Comparison of ENCODE assay signal across 8 cellular contexts in genomic region chr20:16580127-16580526, GRCh38.
DNase-seq lines count a peak whose midpoint lies in the region; ATAC-seq lines count a peak whose summit lies in the region.

No MANE protein-coding gene starts in this region.

- peak; percentile 34 for DNase-seq in DMS53 (lab: John Stamatoyannopoulos, UW)
- DNase-seq in NCI-H524 (lab: John Stamatoyannopoulos, UW): peak; percentile 72 to 92
- peak; percentile 94 for DNase-seq in fibroblast of gingiva (ENCODE audit: low read depth)
- DNase-seq in non-pigmented ciliary epithelial cell (ENCODE audit: low read depth): peak; percentile 19
- DNase-seq in effector CD8-positive, alpha-beta T cell (lab: John Stamatoyannopoulos, UW): no peak
- no peak for DNase-seq in superior temporal gyrus (ENCODE audit: extremely low spot score)

- ATAC-seq in HG03095 (IDR thresholded peaks at IDR 0.05; ENCODE audit: unreplicated experiment) (no peak), GM19351 (IDR thresholded peaks at IDR 0.05; ENCODE audit: unreplicated experiment) (no peak)

Comparison
In these comparisons a context has a peak if more than half of its experiments do, and no peak if none do; other contexts are left out.
1. DNase-seq: peak in DMS53 (single experiment), NCI-H524 (2 of 2), fibroblast of gingiva (single experiment) and non-pigmented ciliary epithelial cell (single experiment); none in effector CD8-positive, alpha-beta T cell (single experiment) and superior temporal gyrus (single experiment).